23 cellular contexts compared by ENCODE assay signal in genomic region chr18:7111134-7111533, GRCh38. TPM values are rescaled to one million over a fixed set of nuclear protein-coding genes. Genes with fewer than 3 reads are reported as not detected.
DNase-seq lines count a peak whose midpoint lies in the region; ATAC-seq, FAIRE-seq and TF ChIP-seq lines count a peak whose summit lies in the region.
"Had no signal": no experiment of that assay in that cellular context is flagged by ENCODE, and none has a peak within 500 bp of the region (broad histone marks: within the 10 kb centered on the region; RNA-seq: fewer than 3 reads in every experiment).

No MANE protein-coding gene starts in this region.

- H3K9ac ChIP-seq in HepG2 (ENCODE audit: insufficient read depth, low read depth, low read length) (no peak overlapping the region), keratinocyte (ENCODE audit: control insufficient read depth, extremely low read depth, insufficient read depth, low read length) (no peak overlapping the region)
- H3K9ac ChIP-seq: BLaER1 had no signal

- H4K20me1 ChIP-seq in HepG2 (ENCODE audit: insufficient read depth, low read length) (no peaks in the 10 kb centered on the region), keratinocyte (ENCODE audit: control insufficient read depth, extremely low read depth, insufficient read depth, low read length) (no peaks in the 10 kb centered on the region)
- H4K20me1 ChIP-seq: BLaER1 had no signal

- WGBS in HepG2 (ENCODE audit: low lambda C conversion rate) = 48% methylated on average over 2 of the region's 2 CpGs
- 40% methylated on average over 2 of the region's 2 CpGs for WGBS in right lobe of liver (ENCODE audit: insufficient coverage, low coverage, low lambda C conversion rate, missing lambda C conversion rate)
- 48 to 58% (median 56%) methylated on average over 2 of the region's 2 CpGs for WGBS in heart left ventricle, 4 donors

- peaks cover 16% of the 10 kb centered on the region for H3K36me3 Mint-ChIP-seq in progenitor cell of endocrine pancreas (ENCODE audit: insufficient read depth)
- H3K36me3 Mint-ChIP-seq: CD4-positive, alpha-beta memory T cell had no signal

- no peak overlapping the region for H3K27ac ChIP-seq in HepG2 (ENCODE audit: extremely low read length, insufficient read depth, low read length)
- H3K27ac ChIP-seq in right lobe of liver = no peak overlapping the region
- no peak overlapping the region for H3K27ac ChIP-seq in keratinocyte (ENCODE audit: control insufficient read depth, insufficient read depth, low read length)
- H3K27ac ChIP-seq in heart left ventricle = no peak overlapping the region
- H3K27ac ChIP-seq: BLaER1 had no signal

- FAIRE-seq in HepG2 (lab: Jason Lieb, UNC) = no peak
- FAIRE-seq in keratinocyte (lab: Jason Lieb, UNC) = no peak
- FAIRE-seq in H54 (lab: Jason Lieb, UNC) = no peak
- FAIRE-seq: G401.6, GM12891, GM19239, H1, HTR-8/SVneo had no signal

- peak overlapping the region; percentile 43 for H3K27ac Mint-ChIP-seq in progenitor cell of endocrine pancreas
- H3K27ac Mint-ChIP-seq: CD14-positive monocyte; CD4-positive, alpha-beta memory T cell had no signal

- POLR2A ChIA-PET in HepG2 (lab: Yijun Ruan, JAX) = no interaction called here

- intact Hi-C loops in HepG2 (cut with micrococcal nuclease; ENCODE audit: unreplicated experiment) (no loop called here), right lobe of liver (cut with DNase I) (no loop called here), heart left ventricle (cut with DNase I) (no loop called here)

- 0 out of 2 replicates have a peak, but pooled peaks cover under 1% of the 10 kb centered on the region for H3K4me1 ChIP-seq in HepG2 (ENCODE audit: insufficient read depth, low read length)
- H3K4me1 ChIP-seq in right lobe of liver = no peaks in the 10 kb centered on the region
- H3K4me1 ChIP-seq in keratinocyte (ENCODE audit: control insufficient read depth, extremely low read depth, insufficient read depth, low read length) = no peaks in the 10 kb centered on the region
- H3K4me1 ChIP-seq in heart left ventricle = peaks cover 0 to 5% (median 3%) of the 10 kb centered on the region in 12 donors
- H3K4me1 ChIP-seq: HAP-1 had no signal

- peaks cover 50% of the 10 kb centered on the region for H3K4me1 Mint-ChIP-seq in progenitor cell of endocrine pancreas (ENCODE audit: low read depth)

- TF ChIP-seq CTCF in HepG2 (CRISPR knock-in tag; IDR thresholded peaks at IDR 0.05) (no peak), right lobe of liver (IDR thresholded peaks at IDR 0.05) (no peak), keratinocyte (optimal IDR thresholded peaks at IDR 0.05 in 1 of 3, IDR thresholded peaks at IDR 0.05 in 1 of 3, conservative IDR thresholded peaks at IDR 0.05 in 1 of 3; ENCODE audit: extremely low read depth in 1 of 3, insufficient read depth in 2 of 3, low read length in 3 of 3) (no peak), progenitor cell of endocrine pancreas (IDR thresholded peaks at IDR 0.05; ENCODE audit: unreplicated experiment) (no peak), heart left ventricle (IDR thresholded peaks at IDR 0.05) (no peak)

- no peak for DNase-seq in HepG2 (ENCODE audit: low spot score)
- DNase-seq in right lobe of liver = no peak
- DNase-seq in keratinocyte (ENCODE audit: low read depth, low spot score) = no peak
- no peak for DNase-seq in progenitor cell of endocrine pancreas (ENCODE audit: low spot score, unreplicated experiment)
- DNase-seq in NCI-H187 treated with DMSO at 0.1 percent for 48 hours (lab: John Stamatoyannopoulos, UW) = no peak
- DNase-seq in heart left ventricle = no peak
- no peak for DNase-seq in H54 (ENCODE audit: insufficient read length, low spot score)
- DNase-seq: 8988T; Calu3; CD4-positive, alpha-beta memory T cell; DMS53; DND-41; EL had no signal

- no peak for TF ChIP-seq RAD21 in HepG2 (CRISPR knock-in tag; IDR thresholded peaks at IDR 0.05)

- no peak for ATAC-seq in HepG2
- ATAC-seq in right lobe of liver = no peak
- no peak for ATAC-seq in heart left ventricle
- ATAC-seq in HG03521 (IDR thresholded peaks at IDR 0.05; ENCODE audit: unreplicated experiment) = no peak

- H3K9me3 Mint-ChIP-seq in progenitor cell of endocrine pancreas (ENCODE audit: low read depth) = no peaks in the 10 kb centered on the region

- no peak overlapping the region for H3K4me3 ChIP-seq in HepG2 (replicated peaks in 1 of 3; ENCODE audit: insufficient read depth in 1 of 3, low read depth in 2 of 3, low read length in 3 of 3)
- H3K4me3 ChIP-seq in right lobe of liver = no peak overlapping the region
- H3K4me3 ChIP-seq in keratinocyte (ENCODE audit: control insufficient read depth in 2 of 3, extremely low read depth in 1 of 3, insufficient read depth in 2 of 3, low read depth in 1 of 3, low read length in 3 of 3) = no peak overlapping the region
- no peak overlapping the region for H3K4me3 ChIP-seq in heart left ventricle
- H3K4me3 ChIP-seq: BLaER1, HAP-1 had no signal

- CTCF ChIA-PET in HepG2 (lab: Yijun Ruan, JAX; ENCODE audit: low intra/inter-chr PET ratio, low total read pairs) = no interaction called here

- in situ Hi-C loops in HepG2 (cut with HindIII; ENCODE audit: extremely low pct_ligation_motif_present, low pct_unique_long_range_greater_than_20kb) = no loop called here

- H2AFZ ChIP-seq in HepG2 (ENCODE audit: low read length) (no peak overlapping the region), keratinocyte (ENCODE audit: control insufficient read depth, low read length) (peak overlapping the region; percentile 26)

- H3K9me3 ChIP-seq in HepG2 (ENCODE audit: low read length) (no peaks in the 10 kb centered on the region), right lobe of liver (no peaks in the 10 kb centered on the region), keratinocyte (ENCODE audit: control insufficient read depth, low read depth, low read length) (no peaks in the 10 kb centered on the region), heart left ventricle (peaks cover 0 to 3% (median 0%) of the 10 kb centered on the region in 12 donors)
- H3K9me3 ChIP-seq: HAP-1 had no signal

- dilution Hi-C loops in keratinocyte (cut with MboI; ENCODE audit: extremely low pct_ligation_motif_present, low sequenced_read_pairs) = no loop called here

- TF ChIP-seq POLR2A in HepG2 (IDR thresholded peaks at IDR 0.05; ENCODE audit: insufficient read depth in 1 of 2, low read depth in 2 of 2, low read length in 2 of 2) (no peak), right lobe of liver (IDR thresholded peaks at IDR 0.05) (no peak), heart left ventricle (IDR thresholded peaks at IDR 0.05) (no peak), H54 (IDR thresholded peaks at IDR 0.05; ENCODE audit: low read depth, low read length) (no peak)

- TF ChIP-seq EP300 in HepG2 (IDR thresholded peaks at IDR 0.05; ENCODE audit: low read depth in 2 of 2, low read length in 2 of 2) (no peak), HepG2 (CRISPR knock-in tag; IDR thresholded peaks at IDR 0.05; ENCODE audit: borderline replicate concordance) (no peak)

- H3K79me2 ChIP-seq in HepG2 (ENCODE audit: insufficient read depth, low read length) (no peaks in the 10 kb centered on the region), keratinocyte (ENCODE audit: control insufficient read depth, insufficient read depth, low read length) (no peaks in the 10 kb centered on the region)

- H3K4me3 Mint-ChIP-seq in progenitor cell of endocrine pancreas (ENCODE audit: low read depth) = peak overlapping the region; percentile 10
- H3K4me3 Mint-ChIP-seq: CD14-positive monocyte; CD4-positive, alpha-beta memory T cell had no signal

- H3K27me3 ChIP-seq in HepG2 (ENCODE audit: control insufficient read depth in 1 of 2, insufficient read depth in 2 of 2, low read length in 2 of 2) = peaks cover 3 to 5% of the 10 kb centered on the region in 2 experiments; a peak in 4 of 5 replicates
- H3K27me3 ChIP-seq in right lobe of liver = peaks cover 0 to 8% of the 10 kb centered on the region in 2 donors
- H3K27me3 ChIP-seq in keratinocyte (ENCODE audit: control insufficient read depth, extremely low read depth, insufficient read depth, low read length) = peaks cover 4% of the 10 kb centered on the region
- H3K27me3 ChIP-seq in heart left ventricle = peaks cover 4 to 83% (median 29%) of the 10 kb centered on the region in 9 donors

- H3K4me2 ChIP-seq in HepG2 (ENCODE audit: low read depth, low read length) (no peak overlapping the region), keratinocyte (ENCODE audit: control insufficient read depth, extremely low read depth, insufficient read depth, low read depth, low read length) (no peak overlapping the region)
- H3K4me2 ChIP-seq: BLaER1 had no signal

- no TSS peak for BruUV-seq in HepG2 (replicated peaks; lab: Mats Ljungman, UMichigan)

- no peaks in the 10 kb centered on the region for H3K27me3 Mint-ChIP-seq in progenitor cell of endocrine pancreas

- no peaks in the 10 kb centered on the region for H3K9me1 ChIP-seq in keratinocyte (ENCODE audit: control insufficient read depth, extremely low read depth, insufficient read depth, low read length)

- H3K36me3 ChIP-seq in HepG2 (replicated peaks in 1 of 2; ENCODE audit: control insufficient read depth in 1 of 2, insufficient read depth in 2 of 2, low read length in 2 of 2) = no peaks in the 10 kb centered on the region
- H3K36me3 ChIP-seq in right lobe of liver = no peaks in the 10 kb centered on the region
- no peaks in the 10 kb centered on the region for H3K36me3 ChIP-seq in keratinocyte (ENCODE audit: control insufficient read depth in 2 of 2, extremely low read depth in 1 of 2, insufficient read depth in 2 of 2, low read length in 2 of 2)
- H3K36me3 ChIP-seq in heart left ventricle = no peaks in the 10 kb centered on the region
- H3K36me3 ChIP-seq: BLaER1, HAP-1 had no signal

RNA-seq across cellular contexts. Expression of gene LAMA1, which starts 6.5 kb away (rescaled TPM):
- total RNA-seq in HepG2 (2016; rRNA removed; fragmentation: Illumina TruSeq; extraction: Trizol) = 0.44 and 0.52 TPM in 2 replicates
- total RNA-seq in HepG2 (2016; cell fraction: cytosol; rRNA removed; fragmentation: Illumina TruSeq; extraction: Trizol; ENCODE audit: low read depth) = 0.09 and 0.20 TPM in 2 replicates
- total RNA-seq in HepG2 (2016; cell fraction: insoluble cytoplasmic fraction; rRNA removed; fragmentation: Illumina TruSeq; extraction: Trizol) = 0.28 and 0.43 TPM in 2 replicates
- total RNA-seq in HepG2 (2016; cell fraction: membrane; rRNA removed; fragmentation: Illumina TruSeq; extraction: Trizol) = 0.21 and 0.28 TPM in 2 replicates
- total RNA-seq in HepG2 (2016; cell fraction: nucleus; rRNA removed; fragmentation: Illumina TruSeq; extraction: Trizol) = 0.31 and 0.44 TPM in 2 replicates
- polyA plus RNA-seq in HepG2 (2011; rRNA removed) = 0.05 TPM in 2 replicates
- 0.05 and 0.10 TPM in 2 replicates for polyA plus RNA-seq in HepG2 (2011; cell fraction: cytosol; rRNA removed)
- 0.13 and 0.23 TPM in 2 replicates for polyA plus RNA-seq in HepG2 (2011; cell fraction: nucleus; rRNA removed)
- 0.25 and 0.28 TPM in 2 replicates for polyA plus RNA-seq in HepG2 (2012)
- polyA plus RNA-seq in HepG2 (2016; cell fraction: cytosol; fragmentation: Illumina TruSeq; extraction: Trizol; ENCODE audit: low read depth) = 0.09 and 0.20 TPM in 2 replicates
- polyA plus RNA-seq in HepG2 (2016; cell fraction: insoluble cytoplasmic fraction; fragmentation: Illumina TruSeq; extraction: Trizol; ENCODE audit: low read depth) = 0.22 and 0.35 TPM in 2 replicates
- polyA plus RNA-seq in HepG2 (2016; cell fraction: membrane; fragmentation: Illumina TruSeq; extraction: Trizol; ENCODE audit: low read depth) = 0.06 and 0.13 TPM in 2 replicates
- 0.70 and 0.73 TPM in 2 replicates for polyA plus RNA-seq in HepG2 (2016; cell fraction: nucleus; fragmentation: Illumina TruSeq; extraction: Trizol; ENCODE audit: insufficient read depth, low read depth)
- polyA minus RNA-seq in HepG2 (2011; rRNA and poly(A)+ RNA removed; ENCODE audit: low replicate concordance) = 0.16 and 232 TPM in 2 replicates
- 0.59 and 0.97 TPM in 2 replicates for polyA minus RNA-seq in HepG2 (2011; cell fraction: cytosol; rRNA and poly(A)+ RNA removed)
- 0.26 and 0.37 TPM in 2 replicates for polyA minus RNA-seq in HepG2 (2011; cell fraction: nucleus; rRNA and poly(A)+ RNA removed)
- total RNA-seq in right lobe of liver = under 1 TPM; 0.06 to 0.56 (median 0.29) TPM
- 2.1 to 4.1 TPM (median 2.5 TPM) in 3 replicates for polyA plus RNA-seq in keratinocyte
- polyA plus RNA-seq in keratinocyte (2011; ENCODE audit: low read depth) = 4.3 TPM
- polyA plus RNA-seq in keratinocyte (2011; cell fraction: cytosol; rRNA removed) = 1.5 and 1.7 TPM in 2 replicates
- polyA plus RNA-seq in keratinocyte (2011; cell fraction: nucleus; rRNA removed) = 10.1 and 10.2 TPM in 2 replicates
- 1.7 and 3.3 TPM in 2 replicates for polyA plus RNA-seq in keratinocyte (2012; ENCODE audit: low replicate concordance)
- polyA minus RNA-seq in keratinocyte = 4.6 to 6.9 TPM (median 4.8 TPM) in 3 replicates
- polyA minus RNA-seq in keratinocyte (2011; cell fraction: cytosol; rRNA and poly(A)+ RNA removed) = 5.2 TPM
- 8.3 and 11.9 TPM in 2 replicates for polyA minus RNA-seq in keratinocyte (2011; cell fraction: nucleus; rRNA and poly(A)+ RNA removed)
- 257 and 299 TPM in 2 replicates for total RNA-seq in progenitor cell of endocrine pancreas
- 1 to 10 TPM in 2 of 9 donors, under 1 TPM in 7; 0.04 to 1.7 (median 0.28) TPM for total RNA-seq in heart left ventricle
- polyA plus RNA-seq in heart left ventricle = under 1 TPM; 0.08 to 0.46 TPM
- total RNA-seq: A673; Calu3; CD4-positive, alpha-beta memory T cell had no signal
- polyA plus RNA-seq: CD14-positive monocyte; CD4-positive, alpha-beta memory T cell had no signal

Comparison
In these comparisons a context has a peak if more than half of its experiments do, and no peak if none do; other contexts are left out.
1. RNA of gene LAMA1, which starts 6.5 kb away (total RNA-seq): 257 to 299 TPM in progenitor cell of endocrine pancreas; 0.09 to 0.52 TPM in HepG2, 0.06 to 0.56 TPM in right lobe of liver and 0.04 to 1.7 TPM in heart left ventricle; every median in the first group is over 10 times any median in the second.